8 cellular contexts compared by ENCODE assay signal in genomic region chr6:137707590-137708360, GRCh38.
DNase-seq lines count a peak whose midpoint lies in the region; ATAC-seq and TF ChIP-seq lines count a peak whose summit lies in the region.

No MANE protein-coding gene starts in this region.

- H3K27ac ChIP-seq in OCI-LY3 (ENCODE audit: low read length) = peak overlapping the region; percentile 37; the same call in 1 of the 2 replicates
- peak overlapping the region in 2 of 4 donors; percentile 11 to 45 for H3K27ac ChIP-seq in esophagus squamous epithelium
- no peak overlapping the region for H3K27ac ChIP-seq in stomach smooth muscle (ENCODE audit: low read length)

- no peak overlapping the region for H3K27ac Mint-ChIP-seq in neural crest cell (ENCODE audit: unreplicated experiment)

- peak; percentile 86 for TF ChIP-seq CTCF in OCI-LY3 (IDR thresholded peaks at IDR 0.05; ENCODE audit: low read depth, low read length)
- TF ChIP-seq CTCF in esophagus squamous epithelium (IDR thresholded peaks at IDR 0.05) = peak; percentile 62 to 82 (median 69)
- TF ChIP-seq CTCF in neural crest cell (conservative IDR thresholded peaks at IDR 0.05) = peak; percentile 89

- DNase-seq in COLO829 (ENCODE audit: low spot score) = peak; percentile 78
- peak in 48 of 76 experiments; percentile 6 to 66 (median 35) for DNase-seq in HUDEP-2 (lab: John Stamatoyannopoulos, UW; ENCODE audit: unreplicated experiment in 76 of 76)
- peak; percentile 59 for DNase-seq in activated T-cell treated with anti-CD3 and anti-CD28 coated beads for 48 hours (ENCODE audit: low read depth)
- peak; percentile 21 for DNase-seq in esophagus squamous epithelium (lab: John Stamatoyannopoulos, UW)
- peak; percentile 14 for DNase-seq in neural crest cell (ENCODE audit: low read depth, low spot score)

- no peak for TF ChIP-seq POLR2A in esophagus squamous epithelium (IDR thresholded peaks at IDR 0.05)

- no peak overlapping the region for H3K4me3 Mint-ChIP-seq in neural crest cell

- H3K36me3 ChIP-seq in OCI-LY3 (replicated peaks; ENCODE audit: low read depth, low read length) (no peaks in the 10 kb centered on the region), esophagus squamous epithelium (no peaks in the 10 kb centered on the region), stomach smooth muscle (ENCODE audit: control insufficient read depth in 2 of 2, insufficient read depth in 2 of 2, low read length in 2 of 2) (no peaks in the 10 kb centered on the region)

- 6 to 8% methylated on average over 13 of the region's 13 CpGs for WGBS in esophagus squamous epithelium, 2 donors

- ATAC-seq in GM21367 (IDR thresholded peaks at IDR 0.05; ENCODE audit: unreplicated experiment) = peak; percentile 54

- no peaks in the 10 kb centered on the region for H4K20me1 ChIP-seq in OCI-LY3 (ENCODE audit: insufficient read depth, low read length)

- intact Hi-C loops in esophagus squamous epithelium (cut with DNase I) = loop anchor here (5.0 to 10.0 kb wide), 2 partner anchors 160 to 267 kb away; partner anchors contain the start of gene TNFAIP3

- no peaks in the 10 kb centered on the region for H3K36me3 Mint-ChIP-seq in neural crest cell (ENCODE audit: low read depth)

- peak overlapping the region; percentile 82 for H3K4me2 ChIP-seq in OCI-LY3 (ENCODE audit: low read length)

- no peaks in the 10 kb centered on the region for H3K9me3 ChIP-seq in OCI-LY3 (ENCODE audit: insufficient read depth, low read length)
- H3K9me3 ChIP-seq in esophagus squamous epithelium = no peaks in the 10 kb centered on the region
- no peaks in the 10 kb centered on the region for H3K9me3 ChIP-seq in stomach smooth muscle (ENCODE audit: control insufficient read depth in 2 of 2, low read length in 2 of 2)

- H3K4me1 ChIP-seq in OCI-LY3 (ENCODE audit: low read length) (peaks cover 61% of the 10 kb centered on the region), esophagus squamous epithelium (peaks cover 0 to 27% (median 9%) of the 10 kb centered on the region in 3 donors), stomach smooth muscle (ENCODE audit: control insufficient read depth, insufficient read depth, low read length) (peaks cover 9% of the 10 kb centered on the region)

- H3K9ac ChIP-seq in OCI-LY3 (ENCODE audit: low read length) = peak overlapping the region; percentile 52
- peak overlapping the region; percentile 22 to 23 for H3K9ac ChIP-seq in stomach smooth muscle (ENCODE audit: low read length in 2 of 2)

- H3K27me3 Mint-ChIP-seq in neural crest cell (ENCODE audit: low read depth) = no peaks in the 10 kb centered on the region

- H3K4me1 Mint-ChIP-seq in neural crest cell = peaks cover 34% of the 10 kb centered on the region

- H2AFZ ChIP-seq in OCI-LY3 (ENCODE audit: low read depth, low read length) = 0 out of 2 replicates have a peak overlapping the region, but pooled peaks have one; percentile 42

- H3K27me3 ChIP-seq in OCI-LY3 (ENCODE audit: low read depth, low read length) (no peaks in the 10 kb centered on the region), esophagus squamous epithelium (no peaks in the 10 kb centered on the region), stomach smooth muscle (ENCODE audit: control insufficient read depth in 1 of 2, insufficient read depth in 2 of 2, low read length in 2 of 2) (no peaks in the 10 kb centered on the region)

- H3K79me2 ChIP-seq in OCI-LY3 (ENCODE audit: low read length) = peaks cover 14% of the 10 kb centered on the region

- H3K4me3 ChIP-seq in OCI-LY3 (ENCODE audit: low read length) = peak overlapping the region; percentile 68
- peak overlapping the region in 1 of 4 donors; percentile 42 for H3K4me3 ChIP-seq in esophagus squamous epithelium
- H3K4me3 ChIP-seq in stomach smooth muscle (ENCODE audit: low read length in 2 of 2) = peak overlapping the region; percentile 26 to 36

- H3K9me3 Mint-ChIP-seq in neural crest cell = peaks cover 2% of the 10 kb centered on the region

Comparison
In these comparisons a context has a peak if more than half of its experiments do, and no peak if none do; other contexts are left out.
1. DNase-seq: peak in every context shown above with its lines; median percentile 78 in COLO829; 59 in activated T-cell treated with anti-CD3 and anti-CD28 coated beads for 48 hours; 35 in HUDEP-2; 21 in esophagus squamous epithelium; 14 in neural crest cell.